In genomic region chr7:158431055-158431940, GRCh38 we compare ENCODE assay signal across 18 cellular contexts.
DNase-seq lines count a peak whose midpoint lies in the region; ATAC-seq, FAIRE-seq and TF ChIP-seq lines count a peak whose summit lies in the region.
"Had no signal": no experiment of that assay in that cellular context is flagged by ENCODE, and none has a peak within 500 bp of the region (broad histone marks: within the 10 kb centered on the region; RNA-seq: fewer than 3 reads in every experiment).

No MANE protein-coding gene starts in this region.

- in situ Hi-C loops in HepG2 (cut with HindIII; ENCODE audit: extremely low pct_ligation_motif_present, low pct_unique_long_range_greater_than_20kb): no loop called here
- in situ Hi-C loops in GM13976 (cut with MboI; ENCODE audit: low sequenced_read_pairs, unreplicated experiment): no loop called here

- peaks cover 0 to 8% (median 4%) of the 10 kb centered on the region in 11 experiments; a peak in 3 of 22 replicates for H3K9me3 ChIP-seq in BLaER1 treated with 17β-estradiol and CSF1 and Interleukin-3, amounts not matched to agents 10 nM and 100 nM (replicated peaks in 1 of 11)
- no peaks in the 10 kb centered on the region for H3K9me3 ChIP-seq in HepG2 (ENCODE audit: low read length)
- no peaks in the 10 kb centered on the region for H3K9me3 ChIP-seq in sigmoid colon
- H3K9me3 ChIP-seq: psoas muscle, tibial artery had no signal

- no peak overlapping the region for H2AFZ ChIP-seq in HepG2 (ENCODE audit: low read length)

- FAIRE-seq in HepG2 (lab: Jason Lieb, UNC): no peak

- TF ChIP-seq POLR2A in HepG2 (IDR thresholded peaks at IDR 0.05; ENCODE audit: insufficient read depth in 1 of 2, low read depth in 2 of 2, low read length in 2 of 2): no peak
- no peak for TF ChIP-seq POLR2A in sigmoid colon (IDR thresholded peaks at IDR 0.05)

- CTCF ChIA-PET in RWPE1 (lab: Yijun Ruan, JAX) (no interaction called here), HepG2 (lab: Yijun Ruan, JAX; ENCODE audit: low intra/inter-chr PET ratio, low total read pairs) (no interaction called here)

- H3K9ac ChIP-seq in BLaER1 treated with 17β-estradiol and CSF1 and Interleukin-3, amounts not matched to agents 10 nM and 100 nM: peak overlapping the region in 7 of 11 experiments; percentile 12 to 59 (median 49); a peak in 10 of 22 replicates
- no peak overlapping the region for H3K9ac ChIP-seq in HepG2 (ENCODE audit: insufficient read depth, low read depth, low read length)

- no peaks in the 10 kb centered on the region for H3K79me2 ChIP-seq in HepG2 (ENCODE audit: insufficient read depth, low read length)

- no peak for DNase-seq in RWPE1 (ENCODE audit: low spot score)
- no peak for DNase-seq in HepG2 (ENCODE audit: low spot score)
- DNase-seq in sigmoid colon: peak; percentile 63
- no peak for DNase-seq in GM13976 (ENCODE audit: low spot score)
- DNase-seq in amniotic stem cell (lab: John Stamatoyannopoulos, UW): no peak
- DNase-seq in HuH-7.5 (ENCODE audit: low spot score): no peak
- DNase-seq: activated CD4-positive, CD25-positive, alpha-beta regulatory T cell treated with anti-CD3 and anti-CD28 coated beads, Interleukin-2, amount 50 U/mL, for 72 hours; activated naive CD8-positive, alpha-beta T cell treated with anti-CD3 and anti-CD28 coated beads, Interleukin-2, amount 10 ng/mL, durations not matched to agents 7 days and 5 days; DMS 273 treated with DMSO at 0.1 percent for 48 hours; glutamatergic neuron; midbrain; NCI-H2107; stimulated activated CD4-positive, alpha-beta T cell treated with anti-CD3 and anti-CD28 coated beads, Interleukin-1b, Interleukin-23, amount 100 ng/mL, for 48 hours; T-helper 1 cell had no signal

- H3K4me3 ChIP-seq in BLaER1 treated with 17β-estradiol and CSF1 and Interleukin-3, amounts not matched to agents 10 nM and 100 nM: no peak overlapping the region
- H3K4me3 ChIP-seq in HepG2 (replicated peaks in 1 of 3; ENCODE audit: insufficient read depth in 1 of 3, low read depth in 2 of 3, low read length in 3 of 3) (no peak overlapping the region), sigmoid colon (peak overlapping the region in 1 of 4 donors; percentile 20)
- H3K4me3 ChIP-seq: psoas muscle, tibial artery had no signal

- intact Hi-C loops in HepG2 (cut with micrococcal nuclease; ENCODE audit: unreplicated experiment): loop anchor here (10.0 kb wide), 1 partner anchor 64 kb away; no protein-coding TSS in a partner anchor
- intact Hi-C loops in sigmoid colon (cut with DNase I): no loop called here

- TF ChIP-seq EP300 in HepG2 (IDR thresholded peaks at IDR 0.05; ENCODE audit: low read depth in 2 of 2, low read length in 2 of 2): no peak
- no peak for TF ChIP-seq EP300 in HepG2 (CRISPR knock-in tag; IDR thresholded peaks at IDR 0.05; ENCODE audit: borderline replicate concordance)
- TF ChIP-seq EP300 in sigmoid colon (IDR thresholded peaks at IDR 0.05): no peak

- POLR2A ChIA-PET in RWPE1 (lab: Yijun Ruan, JAX; ENCODE audit: low non-redundant PET) (no interaction called here), HepG2 (lab: Yijun Ruan, JAX) (no interaction called here)

- no peak for TF ChIP-seq RAD21 in HepG2 (CRISPR knock-in tag; IDR thresholded peaks at IDR 0.05)

- peaks cover 0 to 15% (median 0%) of the 10 kb centered on the region in 11 experiments; a peak in 2 of 22 replicates for H3K27me3 ChIP-seq in BLaER1 treated with 17β-estradiol and CSF1 and Interleukin-3, amounts not matched to agents 10 nM and 100 nM
- H3K27me3 ChIP-seq in HepG2 (ENCODE audit: control insufficient read depth in 1 of 2, insufficient read depth in 2 of 2, low read length in 2 of 2) (no peaks in the 10 kb centered on the region), sigmoid colon (no peaks in the 10 kb centered on the region)
- H3K27me3 ChIP-seq: tibial artery had no signal

- BruUV-seq in HepG2 (replicated peaks; lab: Mats Ljungman, UMichigan): no TSS peak

- no peak for ATAC-seq in HepG2
- ATAC-seq in HG03097 (IDR thresholded peaks at IDR 0.05; ENCODE audit: low FRiP score, unreplicated experiment): no peak

- peak overlapping the region; percentile 68 to 92 (median 84) for H3K4me2 ChIP-seq in BLaER1 treated with 17β-estradiol and CSF1 and Interleukin-3, amounts not matched to agents 10 nM and 100 nM
- H3K4me2 ChIP-seq in HepG2 (ENCODE audit: low read depth, low read length): no peak overlapping the region

- peak overlapping the region in 10 of 11 experiments; percentile 9 to 70 (median 39); a peak in 12 of 22 replicates for H3K27ac ChIP-seq in BLaER1 treated with 17β-estradiol and CSF1 and Interleukin-3, amounts not matched to agents 10 nM and 100 nM
- H3K27ac ChIP-seq in RWPE1: peak overlapping the region; percentile 62
- H3K27ac ChIP-seq in HepG2 (ENCODE audit: extremely low read length, insufficient read depth, low read length): no peak overlapping the region
- H3K27ac ChIP-seq in sigmoid colon: peak overlapping the region; percentile 70 to 92 (median 86)
- H3K27ac ChIP-seq: psoas muscle had no signal

- 90% methylated on average over 4 of the region's 12 CpGs for WGBS in HepG2 (ENCODE audit: low lambda C conversion rate)
- 69 to 88% methylated on average over 12 of the region's 12 CpGs for WGBS in sigmoid colon, 2 donors

- TF ChIP-seq CTCF in RWPE1 (conservative IDR thresholded peaks at IDR 0.05; ENCODE audit: low read depth) (no peak), HepG2 (CRISPR knock-in tag; IDR thresholded peaks at IDR 0.05) (no peak), sigmoid colon (IDR thresholded peaks at IDR 0.05) (no peak), GM13976 (IDR thresholded peaks at IDR 0.05; ENCODE audit: borderline replicate concordance, control extremely low read depth, extremely low read depth, insufficient read depth, missing control alignments) (no peak)

- no peaks in the 10 kb centered on the region for H4K20me1 ChIP-seq in BLaER1 treated with 17β-estradiol and CSF1 and Interleukin-3, amounts not matched to agents 10 nM and 100 nM
- H4K20me1 ChIP-seq in HepG2 (ENCODE audit: insufficient read depth, low read length): peaks cover 32% of the 10 kb centered on the region; the same call in 1 of the 2 replicates

- peaks cover 52 to 59% (median 57%) of the 10 kb centered on the region in 10 experiments for H3K4me1 ChIP-seq in BLaER1 treated with 17β-estradiol and CSF1 and Interleukin-3, amounts not matched to agents 10 nM and 100 nM
- H3K4me1 ChIP-seq in HepG2 (ENCODE audit: insufficient read depth, low read length) (peaks cover 33% of the 10 kb centered on the region), sigmoid colon (peaks cover 0 to 26% (median 17%) of the 10 kb centered on the region in 4 donors)
- H3K4me1 ChIP-seq: psoas muscle had no signal

- no peaks in the 10 kb centered on the region for H3K36me3 ChIP-seq in BLaER1 treated with 17β-estradiol and CSF1 and Interleukin-3, amounts not matched to agents 10 nM and 100 nM
- no peaks in the 10 kb centered on the region; a peak in 2 of 5 replicates for H3K36me3 ChIP-seq in HepG2 (replicated peaks in 1 of 2; ENCODE audit: control insufficient read depth in 1 of 2, insufficient read depth in 2 of 2, low read length in 2 of 2)
- H3K36me3 ChIP-seq in sigmoid colon: no peaks in the 10 kb centered on the region
- H3K36me3 ChIP-seq: tibial artery had no signal

TF ChIP-seq in HepG2, 621 proteins besides CTCF, POLR2A, EP300 and RAD21 (continues in another document):
- TF ChIP-seq PITX1 (CRISPR knock-in tag; IDR thresholded peaks at IDR 0.05): no peak
- TF ChIP-seq GATAD2A (CRISPR knock-in tag; IDR thresholded peaks at IDR 0.05): no peak
- TF ChIP-seq PAWR (CRISPR knock-in tag; IDR thresholded peaks at IDR 0.05; ENCODE audit: borderline replicate concordance): no peak
- TF ChIP-seq FOXA3 (CRISPR knock-in tag; IDR thresholded peaks at IDR 0.05): no peak
- TF ChIP-seq ZNF746 (CRISPR knock-in tag; IDR thresholded peaks at IDR 0.05): no peak
- no peak for TF ChIP-seq DNMT3B (CRISPR knock-in tag; conservative IDR thresholded peaks at IDR 0.05)
- TF ChIP-seq ZNF33A (CRISPR knock-in tag; IDR thresholded peaks at IDR 0.05; ENCODE audit: borderline replicate concordance): no peak
- TF ChIP-seq NR2C2 (CRISPR knock-in tag; IDR thresholded peaks at IDR 0.05; ENCODE audit: borderline replicate concordance): no peak
- TF ChIP-seq IRF1 (CRISPR knock-in tag; IDR thresholded peaks at IDR 0.05; ENCODE audit: low read depth): no peak
- TF ChIP-seq ZNF530 (CRISPR knock-in tag; IDR thresholded peaks at IDR 0.05; ENCODE audit: low read depth): no peak
- no peak for TF ChIP-seq ZC3H13 (CRISPR knock-in tag; IDR thresholded peaks at IDR 0.05)
- 0 out of 2 replicates have a peak, but pooled peaks have one; percentile 43 for TF ChIP-seq ZFYVE20 (CRISPR knock-in tag; IDR thresholded peaks at IDR 0.05; ENCODE audit: borderline replicate concordance, low read depth)
- peak; percentile 16; the same call in 1 of the 2 replicates for TF ChIP-seq ZFP91 (CRISPR knock-in tag; IDR thresholded peaks at IDR 0.05; ENCODE audit: borderline replicate concordance)
- no peak for TF ChIP-seq MXD3 (CRISPR knock-in tag; IDR thresholded peaks at IDR 0.05)
- no peak for TF ChIP-seq ZFP36L2 (CRISPR knock-in tag; IDR thresholded peaks at IDR 0.05)
- no peak for TF ChIP-seq AKAP8 (CRISPR knock-in tag; IDR thresholded peaks at IDR 0.05)
